In the genomic region with DNA sequence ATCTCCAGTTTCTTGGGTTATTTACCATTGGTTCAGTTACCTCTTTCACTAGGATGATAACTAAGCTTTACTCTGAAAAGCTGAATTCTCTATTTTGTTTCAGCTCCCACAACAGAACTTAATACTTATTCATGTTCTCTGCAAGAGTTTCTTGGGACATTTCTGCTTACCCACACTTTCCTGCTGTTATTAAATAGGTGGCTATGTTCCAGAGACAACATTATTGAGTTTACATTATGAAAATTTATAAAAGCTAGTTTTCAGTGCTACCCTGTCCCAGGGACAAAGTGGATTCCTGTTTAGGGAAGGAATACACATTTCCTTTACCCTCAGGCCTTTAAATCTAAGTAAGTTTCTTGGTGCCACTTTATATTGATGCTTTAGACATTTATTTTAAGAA, we compare ENCODE assay signal across 17 cellular contexts.
"Had no signal": no experiment of that assay in that cellular context is flagged by ENCODE, and none has a peak within 500 bp of the region (broad histone marks: within the 10 kb centered on the region; RNA-seq: fewer than 3 reads in every experiment).

No MANE protein-coding gene starts in this region.

- DNase-seq: activated CD4-positive, alpha-beta T cell treated with anti-CD3 and anti-CD28 coated beads for 1 hour; activated CD4-positive, alpha-beta T cell treated with anti-CD3 and anti-CD28 coated beads, Interleukin-2, amount 50 U/mL, for 4 hours; activated naive CD4-positive, alpha-beta T cell treated with anti-CD3 and anti-CD28 coated beads, Interleukin-2, amount 10 ng/mL, durations not matched to agents 7 days and 5 days; activated T-cell treated with anti-CD3 and anti-CD28 coated beads for 4 hours; colonic mucosa; heart right ventricle; kidney; left ventricle myocardium inferior; mesenchymal stem cell; natural killer cell; posterior cingulate gyrus; SK-N-SH; T-helper 1 cell; T1000; testis had no signal

- ATAC-seq: heart right ventricle, natural killer cell had no signal

- H3K27ac ChIP-seq: colonic mucosa, heart right ventricle, left ventricle myocardium inferior, right atrium auricular region, testis had no signal

- H3K27me3 ChIP-seq: colonic mucosa, esophagus muscularis mucosa, heart right ventricle, right atrium auricular region, testis had no signal

- H3K4me3 ChIP-seq: colonic mucosa, esophagus muscularis mucosa, heart right ventricle, left ventricle myocardium inferior, right atrium auricular region, testis had no signal

- H3K9me3 ChIP-seq: colonic mucosa, esophagus muscularis mucosa, heart right ventricle, left ventricle myocardium inferior, right atrium auricular region, SK-N-SH, testis had no signal

- H3K36me3 ChIP-seq: colonic mucosa, esophagus muscularis mucosa, heart right ventricle, left ventricle myocardium inferior, right atrium auricular region had no signal

- H3K4me1 ChIP-seq: colonic mucosa, left ventricle myocardium inferior, testis had no signal
